Comparison of ENCODE assay signal across 1 cellular context in genomic region chr15:75145027-75145841, GRCh38.
TF ChIP-seq lines count a peak whose summit lies in the region.

No MANE protein-coding gene starts in this region.

TF ChIP-seq in HepG2, 621 proteins besides CTCF, POLR2A, EP300 and RAD21 (continued from another document and continues in another):
- TF ChIP-seq REST (IDR thresholded peaks at IDR 0.05; ENCODE audit: borderline replicate concordance in 1 of 2, low read depth in 1 of 2, low read length in 2 of 2) (no peak), CREM (IDR thresholded peaks at IDR 0.05) (no peak; the same call in 1 of the 2 replicates), CREM (CRISPR knock-in tag; IDR thresholded peaks at IDR 0.05) (no peak), PCBP2 (optimal IDR thresholded peaks at IDR 0.05; ENCODE audit: low read depth, low read length, poor library complexity, severe bottlenecking) (no peak), KLF9 (CRISPR knock-in tag; IDR thresholded peaks at IDR 0.05; ENCODE audit: low read depth) (no peak), IKZF5 (CRISPR knock-in tag; IDR thresholded peaks at IDR 0.05) (no peak), ADNP (CRISPR knock-in tag; IDR thresholded peaks at IDR 0.05) (no peak), ZSCAN31 (CRISPR knock-in tag; IDR thresholded peaks at IDR 0.05; ENCODE audit: low read depth) (peak; percentile 75; the same call in 1 of the 2 replicates), ATF7-NPFF (CRISPR knock-in tag; IDR thresholded peaks at IDR 0.05; ENCODE audit: low read depth) (0 out of 2 replicates have a peak, but pooled peaks have one; percentile 58), NR2F2 (IDR thresholded peaks at IDR 0.05; ENCODE audit: borderline replicate concordance, low read depth) (no peak), KIAA2018 (CRISPR knock-in tag; IDR thresholded peaks at IDR 0.05; ENCODE audit: borderline replicate concordance) (no peak), ZNF383 (CRISPR knock-in tag; IDR thresholded peaks at IDR 0.05; ENCODE audit: borderline replicate concordance) (peak; percentile 77; the same call in 1 of the 2 replicates), ZNF710 (CRISPR knock-in tag; IDR thresholded peaks at IDR 0.05; ENCODE audit: borderline replicate concordance) (no peak), THAP8 (CRISPR knock-in tag; IDR thresholded peaks at IDR 0.05; ENCODE audit: borderline replicate concordance) (no peak), ZNF143 (CRISPR knock-in tag; IDR thresholded peaks at IDR 0.05) (peak; percentile 1; the same call in 1 of the 2 replicates), AGO1 (IDR thresholded peaks at IDR 0.05; ENCODE audit: low read depth, low read length, poor library complexity, severe bottlenecking) (peak; percentile 74), ZNF260 (CRISPR knock-in tag; IDR thresholded peaks at IDR 0.05; ENCODE audit: borderline replicate concordance, low read depth) (no peak), ZNF782 (CRISPR knock-in tag; IDR thresholded peaks at IDR 0.05; ENCODE audit: borderline replicate concordance) (peak; percentile 66; the same call in 1 of the 2 replicates), TFAP4 (IDR thresholded peaks at IDR 0.05; ENCODE audit: borderline replicate concordance, low read depth) (peak; percentile 43; the same call in 1 of the 2 replicates), PTBP1 (IDR thresholded peaks at IDR 0.05; ENCODE audit: low read depth, low read length, poor library complexity, severe bottlenecking) (peak; percentile 38), ZSCAN9 (CRISPR knock-in tag; IDR thresholded peaks at IDR 0.05; ENCODE audit: borderline replicate concordance) (no peak), ZNF510 (CRISPR knock-in tag; IDR thresholded peaks at IDR 0.05; ENCODE audit: low read depth) (no peak; the same call in 1 of the 2 replicates), ZNF580 (CRISPR knock-in tag; IDR thresholded peaks at IDR 0.05; ENCODE audit: borderline replicate concordance, low read depth) (peak; percentile 30; the same call in 1 of the 2 replicates), ZNF503 (CRISPR knock-in tag; IDR thresholded peaks at IDR 0.05) (no peak), ZNF598 (CRISPR knock-in tag; IDR thresholded peaks at IDR 0.05; ENCODE audit: borderline replicate concordance) (peak; percentile 71; the same call in 1 of the 2 replicates), RARG (CRISPR knock-in tag; IDR thresholded peaks at IDR 0.05; ENCODE audit: low read depth) (no peak), ZNF770 (CRISPR knock-in tag; IDR thresholded peaks at IDR 0.05) (peak; percentile 45; the same call in 1 of the 2 replicates), MEIS2 (CRISPR knock-in tag; IDR thresholded peaks at IDR 0.05) (peak; percentile 35; the same call in 1 of the 2 replicates), ZNF563 (CRISPR knock-in tag; IDR thresholded peaks at IDR 0.05) (0 out of 2 replicates have a peak, but pooled peaks have one; percentile 26), POLR2AphosphoS2 (IDR thresholded peaks at IDR 0.05; ENCODE audit: low read depth, low read length) (no peak), HIC2 (CRISPR knock-in tag; IDR thresholded peaks at IDR 0.05; ENCODE audit: low read depth) (peak; percentile 93)
